ENCODE assay signal across 8 cellular contexts in the genomic region with DNA sequence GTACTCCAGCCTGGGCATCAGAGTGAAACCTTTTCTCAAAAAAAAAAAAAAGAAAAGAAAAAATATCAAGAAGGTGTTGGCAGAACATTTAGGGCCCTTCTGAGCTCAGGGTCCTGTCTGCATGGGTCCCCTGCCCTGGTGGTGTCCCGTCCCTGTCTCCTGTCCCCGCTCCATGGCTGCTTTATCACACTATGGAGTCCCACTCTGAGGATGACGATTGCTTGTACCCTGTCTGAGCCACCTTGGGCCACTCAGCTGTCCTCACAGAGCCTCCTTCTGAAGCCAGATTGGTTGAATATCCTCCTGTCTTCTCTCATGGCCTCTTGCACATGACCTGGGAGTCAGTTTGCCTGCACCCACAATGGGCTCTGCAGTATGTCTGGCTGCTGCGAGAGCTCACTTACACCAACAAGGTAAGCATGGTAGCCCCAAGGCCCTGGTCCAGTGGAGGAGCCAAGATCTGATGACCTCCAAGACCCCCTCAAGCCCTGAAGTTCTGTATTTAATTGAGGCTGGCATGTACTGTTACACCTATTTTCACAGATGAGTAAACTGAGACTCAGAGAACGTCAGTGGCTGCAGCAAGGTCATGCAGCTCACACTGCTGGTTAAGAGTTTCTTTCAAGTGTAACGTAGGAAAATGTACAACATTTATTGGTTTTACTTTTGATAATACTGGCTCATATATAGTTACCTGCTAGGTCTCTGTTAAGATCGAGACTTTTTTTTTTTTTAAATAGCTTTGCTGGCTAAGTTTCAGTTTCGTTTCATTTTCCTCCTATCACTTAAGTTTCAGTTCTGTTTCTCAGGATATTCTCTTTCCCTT. TPM values are rescaled to one million over a fixed set of nuclear protein-coding genes. Genes with fewer than 3 reads are reported as not detected.
DNase-seq lines count a peak whose midpoint lies in the region; ATAC-seq and TF ChIP-seq lines count a peak whose summit lies in the region.

No MANE protein-coding gene starts in this region.

- H3K4me1 ChIP-seq in hepatocyte (ENCODE audit: insufficient read depth): no peaks in the 10 kb centered on the region

- H3K4me3 ChIP-seq in GM06990 (replicated peaks; ENCODE audit: low read depth, low read length) (peak overlapping the region; percentile 5), hepatocyte (no peak overlapping the region)

- H3K36me3 ChIP-seq in GM06990 (ENCODE audit: control insufficient read depth, insufficient read depth, low read length) (no peaks in the 10 kb centered on the region), hepatocyte (replicated peaks; ENCODE audit: insufficient read depth, low read depth) (no peaks in the 10 kb centered on the region)

- H3K36me3 Mint-ChIP-seq in stimulated activated effector memory CD8-positive, alpha-beta T cell treated with anti-CD3 and anti-CD28 coated beads, Interleukin-12 subunit alpha, Interleukin-12 subunit beta, amount 100 ng/mL, for 72 hours: no peaks in the 10 kb centered on the region

- no peaks in the 10 kb centered on the region for H3K79me2 ChIP-seq in hepatocyte

- 87% methylated on average over 8 of the region's 8 CpGs for WGBS in hepatocyte (ENCODE audit: low lambda C conversion rate, missing lambda C conversion rate)

- no peak overlapping the region for H3K27ac ChIP-seq in hepatocyte

- H3K4me3 Mint-ChIP-seq in stimulated activated effector memory CD8-positive, alpha-beta T cell treated with anti-CD3 and anti-CD28 coated beads, Interleukin-12 subunit alpha, Interleukin-12 subunit beta, amount 100 ng/mL, for 72 hours: peak overlapping the region; percentile 66

- TF ChIP-seq CTCF in GM06990 (IDR thresholded peaks at IDR 0.05; ENCODE audit: insufficient read depth, low read length, poor library complexity, severe bottlenecking) (no peak), hepatocyte (IDR thresholded peaks at IDR 0.05; ENCODE audit: poor library complexity) (no peak)

- H3K9me3 ChIP-seq in hepatocyte (ENCODE audit: low read depth): no peaks in the 10 kb centered on the region

- peak; percentile 85 for ATAC-seq in GM21619 (IDR thresholded peaks at IDR 0.05; ENCODE audit: unreplicated experiment)
- ATAC-seq in stimulated activated effector memory CD8-positive, alpha-beta T cell treated with anti-CD3 and anti-CD28 coated beads, Interleukin-12 subunit alpha, Interleukin-12 subunit beta, amount 100 ng/mL, for 72 hours: peak; percentile 96

- H3K4me2 ChIP-seq in hepatocyte: peak overlapping the region; percentile 61

- H2AFZ ChIP-seq in hepatocyte: peak overlapping the region; percentile 49

- peaks cover 18% of the 10 kb centered on the region for H3K4me1 Mint-ChIP-seq in stimulated activated effector memory CD8-positive, alpha-beta T cell treated with anti-CD3 and anti-CD28 coated beads, Interleukin-12 subunit alpha, Interleukin-12 subunit beta, amount 100 ng/mL, for 72 hours

- no peaks in the 10 kb centered on the region for H4K20me1 ChIP-seq in hepatocyte (ENCODE audit: insufficient read depth, poor library complexity, severe bottlenecking)

- no peaks in the 10 kb centered on the region for H3K9me3 Mint-ChIP-seq in stimulated activated effector memory CD8-positive, alpha-beta T cell treated with anti-CD3 and anti-CD28 coated beads, Interleukin-12 subunit alpha, Interleukin-12 subunit beta, amount 100 ng/mL, for 72 hours

- H3K27ac Mint-ChIP-seq in stimulated activated effector memory CD8-positive, alpha-beta T cell treated with anti-CD3 and anti-CD28 coated beads, Interleukin-12 subunit alpha, Interleukin-12 subunit beta, amount 100 ng/mL, for 72 hours: peak overlapping the region; percentile 70

- peak; percentile 57 for DNase-seq in GM06990 (ENCODE audit: extremely low read depth, insufficient read length)
- DNase-seq in Kasumi-1 (lab: John Stamatoyannopoulos, UW): peak; percentile 30 to 50
- peak; percentile 60 to 62 for DNase-seq in activated T-cell treated with anti-CD3 and anti-CD28 coated beads, Interleukin-2, amount 50 U/mL, for 48 hours
- DNase-seq in hepatocyte (ENCODE audit: low spot score): no peak
- DNase-seq in stimulated activated effector memory CD8-positive, alpha-beta T cell treated with anti-CD3 and anti-CD28 coated beads, Interleukin-12 subunit alpha, Interleukin-12 subunit beta, amount 100 ng/mL, for 72 hours (ENCODE audit: low spot score in 2 of 2): peak in 1 of 2 donors; percentile 76
- DNase-seq in anterior cingulate cortex (lab: John Stamatoyannopoulos, UW): no peak
- no peak for DNase-seq in occipital lobe (lab: John Stamatoyannopoulos, UW)

- no peaks in the 10 kb centered on the region for H3K9me2 ChIP-seq in hepatocyte (replicated peaks; ENCODE audit: insufficient read depth)

- H3K27me3 ChIP-seq in GM06990 (replicated peaks; ENCODE audit: control insufficient read depth, insufficient read depth, low read length) (no peaks in the 10 kb centered on the region), hepatocyte (no peaks in the 10 kb centered on the region)

RNA-seq across cellular contexts. Expression of gene ZCCHC2, which starts 16.9 kb away (rescaled TPM):
- 9.3 and 14.9 TPM in 2 replicates for total RNA-seq in hepatocyte
- polyA plus RNA-seq in hepatocyte: 3.3 and 5.2 TPM in 2 replicates
- 13.1 TPM for total RNA-seq in occipital lobe

Comparison
In these comparisons a context has a peak if more than half of its experiments do, and no peak if none do; other contexts are left out.
1. DNase-seq: peak in GM06990 (single experiment), Kasumi-1 (2 of 2) and activated T-cell treated with anti-CD3 and anti-CD28 coated beads, Interleukin-2, amount 50 U/mL, for 48 hours (2 of 2); none in hepatocyte (single experiment), anterior cingulate cortex (0 of 58) and occipital lobe (single experiment).